In the genomic region with DNA sequence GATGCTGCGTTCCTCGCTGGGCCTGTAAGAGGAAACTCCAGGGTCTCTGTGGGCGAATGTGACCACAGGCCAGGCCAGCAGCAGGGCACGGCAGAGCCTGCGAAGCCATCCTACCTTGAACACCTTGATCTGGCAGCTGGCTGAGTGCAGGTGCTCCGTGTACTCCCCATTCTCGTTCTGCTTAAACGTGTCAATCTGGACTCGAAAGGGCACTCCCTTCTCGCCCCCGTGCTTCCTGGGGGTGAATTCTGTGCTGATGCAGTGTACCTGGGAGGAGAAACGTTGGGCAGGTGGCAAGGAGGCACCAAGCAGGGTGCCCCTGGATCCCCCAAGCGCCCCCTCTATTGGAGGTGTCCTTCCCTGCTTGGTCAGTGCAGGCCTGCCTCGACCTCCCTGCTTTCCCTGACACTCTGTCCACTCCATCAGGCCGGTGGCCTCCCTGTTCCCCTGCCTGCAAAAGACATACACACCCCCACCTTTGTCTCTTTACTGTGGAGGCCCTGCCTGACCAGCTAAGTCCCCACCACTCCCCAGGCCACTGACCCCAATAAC, we compare ENCODE assay signal across 20 cellular contexts. TPM values are rescaled to one million over a fixed set of nuclear protein-coding genes. Genes with fewer than 3 reads are reported as not detected.
DNase-seq lines count a peak whose midpoint lies in the region; TF ChIP-seq lines count a peak whose summit lies in the region.
"Had no signal": no experiment of that assay in that cellular context is flagged by ENCODE, and none has a peak within 500 bp of the region (broad histone marks: within the 10 kb centered on the region; RNA-seq: fewer than 3 reads in every experiment).

No MANE protein-coding gene starts in this region.

- H3K4ac ChIP-seq in H9 (ENCODE audit: low read depth, low read length) (no peak overlapping the region), neuronal stem cell (ENCODE audit: low read length) (no peak overlapping the region)

- H2BK12ac ChIP-seq in H9 (ENCODE audit: insufficient read length, low read depth, low read length) (no peak overlapping the region), neuronal stem cell (ENCODE audit: low read length) (peak overlapping the region; percentile 5)

- H2AK5ac ChIP-seq in H9 (ENCODE audit: insufficient read length, low read length): no peak overlapping the region
- H2AK5ac ChIP-seq in neuronal stem cell (ENCODE audit: low read depth, low read length): peak overlapping the region; percentile 66

- TF ChIP-seq CTCF in H9 (conservative IDR thresholded peaks at IDR 0.05) (no peak), RWPE1 (conservative IDR thresholded peaks at IDR 0.05; ENCODE audit: low read depth) (no peak), spleen (IDR thresholded peaks at IDR 0.05 in 8 of 11, conservative IDR thresholded peaks at IDR 0.05 in 3 of 11) (no peak)

- H3K27ac ChIP-seq in H9 (ENCODE audit: insufficient read length, low read depth, low read length) (no peak overlapping the region), RWPE1 (peak overlapping the region; percentile 33; the same call in 1 of the 2 replicates), neuronal stem cell (replicated peaks; ENCODE audit: low read length) (no peak overlapping the region), spleen (no peak overlapping the region)
- H3K27ac ChIP-seq: A549, C4-2B, HL-60 had no signal

- H3K4me3 ChIP-seq in neuronal stem cell (ENCODE audit: low read length in 2 of 2) (no peak overlapping the region), spleen (no peak overlapping the region), H7 (ENCODE audit: insufficient read depth, low read depth, low read length) (no peak overlapping the region)
- H3K4me3 ChIP-seq: A549, GM23338 had no signal

- no peak overlapping the region for H2BK20ac ChIP-seq in H9 (ENCODE audit: low read depth, low read length, poor library complexity, severe bottlenecking)

- H4K91ac ChIP-seq in H9 (ENCODE audit: insufficient read length, low read depth, low read length): no peak overlapping the region
- H4K91ac ChIP-seq in neuronal stem cell (ENCODE audit: low read depth, low read length, poor library complexity): no peak overlapping the region

- intact Hi-C loops in spleen (cut with DNase I; ENCODE audit: low total_unique reads): no loop called here

- CTCF ChIA-PET in RWPE1 (lab: Yijun Ruan, JAX): interaction anchor here (0.7 kb wide), 1 partner anchor 987 kb away, joined by 3 read pairs; no protein-coding TSS in a partner anchor

- H2BK15ac ChIP-seq in H9 (ENCODE audit: low read depth, low read length) (no peak overlapping the region), neuronal stem cell (ENCODE audit: low read length) (no peak overlapping the region)

- H3K4me1 ChIP-seq in H9 (ENCODE audit: insufficient read depth, low read length) (no peaks in the 10 kb centered on the region), neuronal stem cell (ENCODE audit: control insufficient read depth in 2 of 2, insufficient read depth in 1 of 2, low read depth in 1 of 2, low read length in 2 of 2) (no peaks in the 10 kb centered on the region), spleen (no peaks in the 10 kb centered on the region)
- H3K4me1 ChIP-seq: A549, BE2C had no signal

- POLR2A ChIA-PET in RWPE1 (lab: Yijun Ruan, JAX; ENCODE audit: low non-redundant PET): no interaction called here

- 0 out of 2 replicates have a peak overlapping the region, but pooled peaks have one; percentile 25 for H3K14ac ChIP-seq in H9 (ENCODE audit: insufficient read depth, low read length)
- H3K14ac ChIP-seq in neuronal stem cell (ENCODE audit: low read length): peak overlapping the region; percentile 17

- H3K9ac ChIP-seq in H9 (ENCODE audit: extremely low read depth, insufficient read length, low read length) (no peak overlapping the region), neuronal stem cell (ENCODE audit: low read depth, low read length, poor library complexity) (no peak overlapping the region)

- no peaks in the 10 kb centered on the region for H3K9me3 Mint-ChIP-seq in H9
- H3K9me3 Mint-ChIP-seq in activated naive CD8-positive, alpha-beta T cell treated with anti-CD3 and anti-CD28 coated beads for 36 hours: no peaks in the 10 kb centered on the region
- H3K9me3 Mint-ChIP-seq: CD8-positive, alpha-beta T cell; GM23338; HFFc6 had no signal

- no peak overlapping the region for H3T11ph ChIP-seq in H9 (ENCODE audit: low read length)

- no peak overlapping the region for H3K56ac ChIP-seq in H9 (ENCODE audit: insufficient read length, low read depth, low read length)

- no peak overlapping the region for H3K4me3 Mint-ChIP-seq in H9
- no peak overlapping the region for H3K4me3 Mint-ChIP-seq in activated naive CD8-positive, alpha-beta T cell treated with anti-CD3 and anti-CD28 coated beads for 36 hours
- H3K4me3 Mint-ChIP-seq: CD8-positive, alpha-beta T cell; GM23338; HFFc6 had no signal

- H2AFZ ChIP-seq in H9 (ENCODE audit: low read length) (no peak overlapping the region), neuronal stem cell (ENCODE audit: low read length) (no peak overlapping the region)
- H2AFZ ChIP-seq: GM23338 had no signal

- H3K23me2 ChIP-seq in H9 (ENCODE audit: insufficient read length, low read depth, low read length, poor library complexity, severe bottlenecking): no peaks in the 10 kb centered on the region

- H3K27me3 Mint-ChIP-seq in H9 (ENCODE audit: low read depth): no peaks in the 10 kb centered on the region; the same call in 1 of the 2 replicates
- H3K27me3 Mint-ChIP-seq in activated naive CD8-positive, alpha-beta T cell treated with anti-CD3 and anti-CD28 coated beads for 36 hours: no peaks in the 10 kb centered on the region

- no peak overlapping the region for H3K4me2 ChIP-seq in H9 (ENCODE audit: insufficient read depth, insufficient read length, low read length)
- no peak overlapping the region for H3K4me2 ChIP-seq in neuronal stem cell (ENCODE audit: insufficient read depth, low read length, poor library complexity, severe bottlenecking)
- H3K4me2 ChIP-seq: A549, GM23338 had no signal

- no peaks in the 10 kb centered on the region for H4K20me1 ChIP-seq in H9 (ENCODE audit: control insufficient read depth, insufficient read depth, insufficient read length)

- H3K27me3 ChIP-seq in H9 (ENCODE audit: insufficient read depth, low read length) (no peaks in the 10 kb centered on the region), neuronal stem cell (ENCODE audit: control insufficient read depth in 3 of 3, insufficient read depth in 3 of 3, low read depth in 1 of 3, low read length in 3 of 3) (peaks cover 0 to 21% (median 0%) of the 10 kb centered on the region in 3 experiments), spleen (replicated peaks in 1 of 7) (no peaks in the 10 kb centered on the region), H7 (ENCODE audit: control insufficient read depth, insufficient read depth, low read length) (no peaks in the 10 kb centered on the region)
- H3K27me3 ChIP-seq: BE2C had no signal

- TF ChIP-seq POLR2A in spleen (IDR thresholded peaks at IDR 0.05): no peak

- H3K23ac ChIP-seq in H9 (ENCODE audit: insufficient read length, low read depth, low read length) (no peak overlapping the region), neuronal stem cell (ENCODE audit: low read depth, low read length, poor library complexity) (no peak overlapping the region)

- H3K79me2 ChIP-seq in H9 (ENCODE audit: insufficient read depth, low read length): no peaks in the 10 kb centered on the region

- H2BK5ac ChIP-seq in H9 (ENCODE audit: insufficient read length, low read length): no peak overlapping the region
- H2BK5ac ChIP-seq in neuronal stem cell (ENCODE audit: low read length): no peak overlapping the region

- no peak overlapping the region for H4K8ac ChIP-seq in H9 (replicated peaks; ENCODE audit: insufficient read length, low read depth, low read length)
- peak overlapping the region; percentile 23 for H4K8ac ChIP-seq in neuronal stem cell (ENCODE audit: low read depth, low read length)

- no peaks in the 10 kb centered on the region for H3K9me3 ChIP-seq in H9 (ENCODE audit: control insufficient read depth, low read depth, low read length)
- no peaks in the 10 kb centered on the region for H3K9me3 ChIP-seq in neuronal stem cell (replicated peaks in 1 of 2; ENCODE audit: control insufficient read depth in 2 of 2, insufficient read depth in 1 of 2, low read depth in 1 of 2, low read length in 2 of 2)
- H3K9me3 ChIP-seq in spleen: no peaks in the 10 kb centered on the region
- H3K9me3 ChIP-seq: A549, BE2C had no signal

- no peaks in the 10 kb centered on the region for H3K36me3 Mint-ChIP-seq in H9 (ENCODE audit: insufficient read depth in 1 of 3, low read depth in 3 of 3)
- H3K36me3 Mint-ChIP-seq in activated naive CD8-positive, alpha-beta T cell treated with anti-CD3 and anti-CD28 coated beads for 36 hours: no peaks in the 10 kb centered on the region
- H3K36me3 Mint-ChIP-seq: CD8-positive, alpha-beta T cell had no signal

- H4K5ac ChIP-seq in H9 (ENCODE audit: insufficient read length, low read depth, low read length): no peak overlapping the region

- H3K18ac ChIP-seq in H9 (ENCODE audit: insufficient read length, low read depth, low read length): no peak overlapping the region
- H3K18ac ChIP-seq in neuronal stem cell (ENCODE audit: low read length): peak overlapping the region; percentile 28

- peaks cover 0 to 7% of the 10 kb centered on the region in 2 experiments; a peak in 1 of 4 replicates for H3K4me1 Mint-ChIP-seq in H9
- no peaks in the 10 kb centered on the region for H3K4me1 Mint-ChIP-seq in activated naive CD8-positive, alpha-beta T cell treated with anti-CD3 and anti-CD28 coated beads for 36 hours
- H3K4me1 Mint-ChIP-seq: GM23338 had no signal

- H3K27ac Mint-ChIP-seq in H9: peak overlapping the region in 1 of 3 experiments; percentile 71; a peak in 1 of 7 replicates
- no peak overlapping the region for H3K27ac Mint-ChIP-seq in activated naive CD8-positive, alpha-beta T cell treated with anti-CD3 and anti-CD28 coated beads for 36 hours
- H3K27ac Mint-ChIP-seq: CD8-positive, alpha-beta T cell; GM23338; HFFc6 had no signal

- DNase-seq in H9: no peak
- DNase-seq in RWPE1 (ENCODE audit: low spot score): no peak
- no peak for DNase-seq in neuronal stem cell (ENCODE audit: low spot score)
- DNase-seq in spleen: peak; percentile 52
- DNase-seq in H7: no peak
- no peak for DNase-seq in foreskin melanocyte
- no peak for DNase-seq in activated naive CD8-positive, alpha-beta T cell treated with anti-CD3 and anti-CD28 coated beads for 36 hours
- DNase-seq: BE2C; CD8-positive, alpha-beta T cell; COR-L47; DMS153; DMS79 treated with DMSO at 0.1 percent for 48 hours; EL; HCEC 1CT; HFFc6 had no signal

- H2BK120ac ChIP-seq in H9 (ENCODE audit: low read depth, low read length, poor library complexity, severe bottlenecking) (no peak overlapping the region), neuronal stem cell (ENCODE audit: low read depth, low read length) (no peak overlapping the region)

- WGBS in H9 (ENCODE audit: extremely low coverage, insufficient read length, low lambda C conversion rate): no CpG with 5 or more reads among the region's 15 CpGs
- no CpG with 5 or more reads among the region's 15 CpGs for WGBS in neuronal stem cell (ENCODE audit: extremely low coverage in 2 of 2, insufficient read length in 2 of 2, insufficient replicate concordance in 1 of 2), 2 donors
- WGBS in spleen, 5 donors: 76 to 89% (median 86%) methylated on average over 13 to 15 of the region's 15 CpGs

- H3K79me1 ChIP-seq in H9 (ENCODE audit: insufficient read depth, low read depth, low read length, poor library complexity, severe bottlenecking) (no peaks in the 10 kb centered on the region), neuronal stem cell (ENCODE audit: low read depth, low read length) (no peaks in the 10 kb centered on the region)

- H3K36me3 ChIP-seq in neuronal stem cell (replicated peaks in 1 of 2; ENCODE audit: control insufficient read depth in 2 of 2, insufficient read depth in 2 of 2, low read length in 2 of 2) (no peaks in the 10 kb centered on the region), spleen (peaks cover 0 to 17% (median 0%) of the 10 kb centered on the region in 6 donors), H7 (replicated peaks; ENCODE audit: control insufficient read depth, insufficient read depth, low read length) (no peaks in the 10 kb centered on the region)
- H3K36me3 ChIP-seq: BE2C had no signal

RNA-seq across cellular contexts. Expression of a gene that starts 38.2 kb away (rescaled TPM):
- total RNA-seq in H9 (2021) (1.8 and 1.9 TPM in 2 replicates), spleen (1 to 10 TPM; 2.4 to 8.9 (median 5.2) TPM)
- 0.01 TPM for polyA plus RNA-seq in neuronal stem cell (2013, experiment 1 of 2)
- 0.03 TPM for polyA plus RNA-seq in neuronal stem cell (2013, experiment 2 of 2)
- polyA plus RNA-seq in spleen: 1 to 10 TPM in 1 of 3 donors, under 1 TPM in 2; 0.15 to 1.8 (median 0.39) TPM
- 1.2 and 1.6 TPM in 2 replicates for total RNA-seq in H7 (2014; rRNA removed; shearing (Covaris generic))
- total RNA-seq in activated naive CD8-positive, alpha-beta T cell treated with anti-CD3 and anti-CD28 coated beads for 36 hours: under 1 TPM; 0.04 to 0.06 TPM
- polyA plus RNA-seq: AG04450 had no signal
